In genomic region chr4:40055379-40055872, GRCh38 we compare ENCODE assay signal across 8 cellular contexts. TPM values are rescaled to one million over a fixed set of nuclear protein-coding genes. Genes with fewer than 3 reads are reported as not detected.
A peak's percentile ranks its signal among the peaks of the same experiment; 100 is the strongest.
DNase-seq lines count a peak whose midpoint lies in the region; ATAC-seq and TF ChIP-seq lines count a peak whose summit lies in the region.

No MANE protein-coding gene starts in this region.

- DNase-seq in GM12864 (ENCODE audit: low read depth) = peak; percentile 57
- DNase-seq in MG63 = no peak
- DNase-seq in stimulated activated CD8-positive, alpha-beta memory T cell treated with anti-CD3 and anti-CD28 coated beads, Interleukin-2, amount 100 ng/mL, for 48 hours (ENCODE audit: low read depth in 2 of 2) = peak; percentile 6 to 46
- DNase-seq in HPDE6-E6E7 (ENCODE audit: extremely low spot score) = no peak
- no peak for DNase-seq in NCI-H345 (lab: John Stamatoyannopoulos, UW)

- peak; percentile 38 for ATAC-seq in activated T-helper 17 cell treated with anti-CD3 and anti-CD28 coated beads, Interleukin-2, amount 50 U/mL, for 72 hours (replicated peaks)
- no peak for ATAC-seq in HG03565 (IDR thresholded peaks at IDR 0.05; ENCODE audit: unreplicated experiment)

- peak overlapping the region; percentile 94 for H3K4me3 ChIP-seq in GM12864 (ENCODE audit: low read depth, low read length)
- peak overlapping the region; percentile 71 for H3K4me3 ChIP-seq in MG63
- peak overlapping the region; percentile 40 for H3K4me3 ChIP-seq in iPS-18c (ENCODE audit: insufficient read depth, low read depth, low read length)

- no peaks in the 10 kb centered on the region for H3K9me3 ChIP-seq in MG63
- peaks cover 2% of the 10 kb centered on the region for H3K9me3 ChIP-seq in iPS-18c (ENCODE audit: control insufficient read depth, insufficient read depth, low read length)

- no peaks in the 10 kb centered on the region for H3K27me3 Mint-ChIP-seq in activated T-helper 17 cell treated with anti-CD3 and anti-CD28 coated beads, Interleukin-2, amount 50 U/mL, for 72 hours

- no peaks in the 10 kb centered on the region for H3K36me3 ChIP-seq in MG63

- H3K27me3 ChIP-seq in MG63 = no peaks in the 10 kb centered on the region

- H3K27ac Mint-ChIP-seq in activated T-helper 17 cell treated with anti-CD3 and anti-CD28 coated beads, Interleukin-2, amount 50 U/mL, for 72 hours = peak overlapping the region; percentile 99

- H3K9me3 Mint-ChIP-seq in activated T-helper 17 cell treated with anti-CD3 and anti-CD28 coated beads, Interleukin-2, amount 50 U/mL, for 72 hours = no peaks in the 10 kb centered on the region

- H3K4me3 Mint-ChIP-seq in activated T-helper 17 cell treated with anti-CD3 and anti-CD28 coated beads, Interleukin-2, amount 50 U/mL, for 72 hours = peak overlapping the region; percentile 92

- H3K4me1 Mint-ChIP-seq in activated T-helper 17 cell treated with anti-CD3 and anti-CD28 coated beads, Interleukin-2, amount 50 U/mL, for 72 hours = peaks cover 20% of the 10 kb centered on the region

- H3K36me3 Mint-ChIP-seq in activated T-helper 17 cell treated with anti-CD3 and anti-CD28 coated beads, Interleukin-2, amount 50 U/mL, for 72 hours (ENCODE audit: low read depth) = peaks cover 19% of the 10 kb centered on the region

- no peak for TF ChIP-seq CTCF in GM12864 (IDR thresholded peaks at IDR 0.05; ENCODE audit: low read depth, low read length, missing control alignments)

RNA-seq across cellular contexts. Expression of gene N4BP2, which starts 1.2 kb away (rescaled TPM):
- total RNA-seq in MG63 (2014; rRNA removed; shearing (Covaris generic); ENCODE audit: low replicate concordance) = 1.3 and 1.5 TPM in 2 replicates
- total RNA-seq in activated T-helper 17 cell treated with anti-CD3 and anti-CD28 coated beads, Interleukin-2, amount 50 U/mL, for 72 hours = 10 to 100 TPM; 11.8 to 17.6 TPM

Comparison
In these comparisons a context has a peak if more than half of its experiments do, and no peak if none do; other contexts are left out.
1. DNase-seq: peak in GM12864 (single experiment) and stimulated activated CD8-positive, alpha-beta memory T cell treated with anti-CD3 and anti-CD28 coated beads, Interleukin-2, amount 100 ng/mL, for 48 hours (2 of 2); none in MG63 (single experiment), HPDE6-E6E7 (single experiment) and NCI-H345 (single experiment).
2. H3K4me3 ChIP-seq: peak in every context shown above with its lines; median percentile 94 in GM12864; 71 in MG63; 40 in iPS-18c.